8 cellular contexts compared by ENCODE assay signal in the genomic region with DNA sequence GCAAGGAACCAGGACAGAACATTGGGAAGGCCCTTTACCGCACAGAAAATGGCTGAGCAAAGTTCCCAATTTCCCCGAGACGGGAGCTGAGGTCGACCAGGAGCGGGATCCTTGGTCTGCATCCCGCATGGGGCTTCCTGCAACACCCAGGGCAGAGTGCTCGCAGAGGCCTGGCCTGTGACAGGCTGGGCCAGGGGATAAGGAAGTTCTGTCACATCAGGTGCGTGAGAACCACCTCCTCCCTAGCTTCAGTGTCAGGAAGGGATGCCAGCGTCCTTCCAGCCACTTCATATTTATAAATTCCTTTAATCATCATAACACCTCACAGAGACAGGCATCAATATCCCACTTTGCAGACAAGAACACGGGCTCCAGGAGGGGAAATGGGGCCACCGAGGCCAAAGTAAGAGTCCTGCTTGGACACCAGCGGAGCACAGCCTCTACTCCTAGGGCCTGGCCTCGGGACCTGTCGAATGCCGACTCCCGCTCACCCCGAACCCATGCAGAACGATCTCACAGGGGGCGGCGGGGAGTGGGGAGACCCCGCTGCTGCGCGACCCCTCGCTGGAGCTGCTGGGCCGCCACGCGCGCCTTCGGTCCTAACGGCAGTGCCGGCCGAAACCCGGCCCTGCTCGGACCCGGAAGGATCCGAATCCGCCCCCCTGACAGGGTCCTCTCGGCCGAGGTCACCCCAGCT. TPM values are rescaled to one million over a fixed set of nuclear protein-coding genes. Genes with fewer than 3 reads are reported as not detected.
DNase-seq lines count a peak whose midpoint lies in the region; ATAC-seq and TF ChIP-seq lines count a peak whose summit lies in the region.

No MANE protein-coding gene starts in this region.

- CTCF ChIA-PET in SK-N-SH (lab: Yijun Ruan, JAX): interaction anchor here (0.7 to 1.0 kb wide), 3 partner anchors 146 to 242 kb away, joined by 3 to 4 read pairs (median 4); no protein-coding TSS in a partner anchor

- H3K9me2 ChIP-seq in SK-N-SH: no peaks in the 10 kb centered on the region

- POLR2A ChIA-PET in SK-N-SH (lab: Yijun Ruan, JAX): interaction anchor here (0.8 to 1.0 kb wide), 5 partner anchors 9 to 242 kb away, joined by 3 to 4 read pairs (median 3); partner anchors contain the start of genes PSMD13 and SIRT3

- peaks cover 46 to 49% of the 10 kb centered on the region in 2 donors for H3K36me3 Mint-ChIP-seq in activated naive CD4-positive, alpha-beta T cell treated with anti-CD3 and anti-CD28 coated beads, Interleukin-2, amount 50 U/mL, for 72 hours

- H3K79me2 ChIP-seq in SK-N-SH (ENCODE audit: insufficient read depth): peaks cover 75% of the 10 kb centered on the region

- H3K27me3 ChIP-seq in SK-N-SH (ENCODE audit: insufficient read depth) (no peaks in the 10 kb centered on the region), HUES48 (ENCODE audit: control insufficient read depth, insufficient read depth, low read length) (no peaks in the 10 kb centered on the region), skeletal muscle tissue (ENCODE audit: control insufficient read depth in 3 of 3, insufficient read depth in 3 of 3, low read length in 3 of 3) (no peaks in the 10 kb centered on the region)

- H3K27ac Mint-ChIP-seq in activated naive CD4-positive, alpha-beta T cell treated with anti-CD3 and anti-CD28 coated beads, Interleukin-2, amount 50 U/mL, for 72 hours: peak overlapping the region; percentile 99 to 100

- TF ChIP-seq RAD21 in SK-N-SH (IDR thresholded peaks at IDR 0.05; ENCODE audit: low read length): no peak

- peak overlapping the region; percentile 92 for H3K4me2 ChIP-seq in SK-N-SH

- H3K9ac ChIP-seq in SK-N-SH: peak overlapping the region; percentile 99
- H3K9ac ChIP-seq in HUES48 (ENCODE audit: low read depth, low read length): peak overlapping the region; percentile 81
- H3K9ac ChIP-seq in skeletal muscle tissue (ENCODE audit: low read depth in 1 of 3, low read length in 3 of 3): peak overlapping the region; percentile 91 to 99 (median 98)

- H4K20me1 ChIP-seq in SK-N-SH (ENCODE audit: insufficient read depth): peaks cover 45% of the 10 kb centered on the region

- H3K9me3 ChIP-seq in SK-N-SH (no peaks in the 10 kb centered on the region), HUES48 (ENCODE audit: control insufficient read depth, insufficient read depth, low read length) (no peaks in the 10 kb centered on the region), skeletal muscle tissue (ENCODE audit: control insufficient read depth in 3 of 3, low read length in 3 of 3) (no peaks in the 10 kb centered on the region)

- WGBS in SK-N-SH (ENCODE audit: low lambda C conversion rate): 3% methylated on average over 24 of the region's 39 CpGs

- H3K36me3 ChIP-seq in SK-N-SH (replicated peaks in 1 of 2; ENCODE audit: control insufficient read depth in 1 of 2, insufficient read depth in 2 of 2, low read length in 1 of 2) (peaks cover 42 to 53% of the 10 kb centered on the region in 2 experiments), HUES48 (ENCODE audit: control insufficient read depth, insufficient read depth, low read length) (peaks cover 41% of the 10 kb centered on the region), skeletal muscle tissue (ENCODE audit: control insufficient read depth in 3 of 3, insufficient read depth in 3 of 3, low read length in 3 of 3) (peaks cover 53 to 63% (median 53%) of the 10 kb centered on the region in 3 donors)

- H3K9me3 Mint-ChIP-seq in activated naive CD4-positive, alpha-beta T cell treated with anti-CD3 and anti-CD28 coated beads, Interleukin-2, amount 50 U/mL, for 72 hours: no peaks in the 10 kb centered on the region

- H3K4me3 ChIP-seq in SK-N-SH (ENCODE audit: low read depth in 2 of 2, low read length in 1 of 2) (peak overlapping the region; percentile 78 to 97), HUES48 (ENCODE audit: low read depth, low read length) (peak overlapping the region; percentile 84), skeletal muscle tissue (ENCODE audit: low read length in 3 of 3) (peak overlapping the region; percentile 92 to 98 (median 94))

- no peak for ATAC-seq in SK-N-SH treated with all-trans-retinoic acid at 6 μM for 48 hours
- ATAC-seq in activated naive CD4-positive, alpha-beta T cell treated with anti-CD3 and anti-CD28 coated beads, Interleukin-2, amount 50 U/mL, for 72 hours: no peak

- TF ChIP-seq CTCF in SK-N-SH (IDR thresholded peaks at IDR 0.05): no peak

- H3K4me1 ChIP-seq in SK-N-SH (ENCODE audit: control insufficient read depth in 1 of 2, insufficient read depth in 2 of 2, low read depth in 1 of 2, low read length in 1 of 2) (peaks cover 15 to 32% of the 10 kb centered on the region in 2 experiments; a peak in 3 of 4 replicates), HUES48 (ENCODE audit: control insufficient read depth, insufficient read depth, low read length) (peaks cover 7% of the 10 kb centered on the region; the same call in 1 of the 2 replicates), skeletal muscle tissue (ENCODE audit: control insufficient read depth in 3 of 3, insufficient read depth in 3 of 3, low read length in 3 of 3) (peaks cover 55 to 69% (median 58%) of the 10 kb centered on the region in 3 donors)

- no peak for TF ChIP-seq EP300 in SK-N-SH (IDR thresholded peaks at IDR 0.05; ENCODE audit: borderline replicate concordance in 1 of 2, low read depth in 1 of 2, low read length in 1 of 2)

- peak overlapping the region; percentile 80 to 99 for H3K27ac ChIP-seq in SK-N-SH (ENCODE audit: low read depth in 2 of 2, low read length in 1 of 2)
- peak overlapping the region; percentile 48 for H3K27ac ChIP-seq in HUES48 (ENCODE audit: low read depth, low read length)
- H3K27ac ChIP-seq in skeletal muscle tissue (ENCODE audit: low read depth, low read length): peak overlapping the region; percentile 98

- DNase-seq in SK-N-SH: peak; percentile 56
- DNase-seq in activated naive CD4-positive, alpha-beta T cell treated with anti-CD3 and anti-CD28 coated beads, Interleukin-2, amount 50 U/mL, for 72 hours (ENCODE audit: low spot score in 2 of 2): peak in 1 of 2 donors; percentile 24
- peak; percentile 73 for DNase-seq in hepatic stellate cell (ENCODE audit: low spot score)
- DNase-seq in NCI-H2029 (lab: John Stamatoyannopoulos, UW): no peak
- no peak for DNase-seq in NCI-H524 (lab: John Stamatoyannopoulos, UW)

- no peak overlapping the region for H2AFZ ChIP-seq in SK-N-SH (ENCODE audit: low read depth)

- peaks cover 9% of the 10 kb centered on the region for H3F3A ChIP-seq in SK-N-SH (replicated peaks; ENCODE audit: insufficient read depth)

TF ChIP-seq in SK-N-SH, 30 proteins besides CTCF, POLR2A, EP300 and RAD21 (continues in another document):
- TF ChIP-seq TCF12 (IDR thresholded peaks at IDR 0.05) (no peak), CHD2 (IDR thresholded peaks at IDR 0.05; ENCODE audit: low read length, partially characterized antibody) (no peak), SIN3A (IDR thresholded peaks at IDR 0.05; ENCODE audit: borderline replicate concordance, low read depth, low read length) (no peak), NFIC (IDR thresholded peaks at IDR 0.05; ENCODE audit: borderline replicate concordance) (no peak), SMC3 (IDR thresholded peaks at IDR 0.05; ENCODE audit: low read depth, low read length) (no peak)

RNA-seq across cellular contexts. Expression of gene BET1L, which starts 0.5 kb away (rescaled TPM):
- polyA plus RNA-seq in SK-N-SH (2012; rRNA removed): 56.9 and 67.5 TPM in 2 replicates
- 31.9 and 43.1 TPM in 2 replicates for polyA plus RNA-seq in SK-N-SH (2012; cell fraction: cytosol; rRNA removed)
- 74.7 and 96.6 TPM in 2 replicates for polyA plus RNA-seq in SK-N-SH (2012; cell fraction: nucleus; rRNA removed)
- total RNA-seq in activated naive CD4-positive, alpha-beta T cell treated with anti-CD3 and anti-CD28 coated beads, Interleukin-2, amount 50 U/mL, for 72 hours: 10 to 100 TPM; 53.3 to 81.6 TPM
- 8.9 TPM for total RNA-seq in skeletal muscle tissue

RNA-seq across cellular contexts. Expression of gene RIC8A, which starts 0.8 kb away (rescaled TPM):
- polyA plus RNA-seq in SK-N-SH (2012; rRNA removed): 115 and 127 TPM in 2 replicates
- 57.2 and 79.5 TPM in 2 replicates for polyA plus RNA-seq in SK-N-SH (2012; cell fraction: cytosol; rRNA removed)
- polyA plus RNA-seq in SK-N-SH (2012; cell fraction: nucleus; rRNA removed): 276 and 279 TPM in 2 replicates
- total RNA-seq in activated naive CD4-positive, alpha-beta T cell treated with anti-CD3 and anti-CD28 coated beads, Interleukin-2, amount 50 U/mL, for 72 hours: 100 to 1,000 TPM; 110 to 179 TPM
- total RNA-seq in skeletal muscle tissue: 87.7 TPM

RNA-seq across cellular contexts. Expression of gene SCGB1C1, which starts 13.8 kb away (rescaled TPM):
- not detected in 2 replicates for polyA plus RNA-seq in SK-N-SH (2012; rRNA removed)
- not detected in 2 replicates for polyA plus RNA-seq in SK-N-SH (2012; cell fraction: cytosol; rRNA removed)
- polyA plus RNA-seq in SK-N-SH (2012; cell fraction: nucleus; rRNA removed): not detected in 2 replicates
- total RNA-seq in activated naive CD4-positive, alpha-beta T cell treated with anti-CD3 and anti-CD28 coated beads, Interleukin-2, amount 50 U/mL, for 72 hours: under 1 TPM in 1 of 2 donors, not detected in 1; 0.64 TPM
- total RNA-seq in skeletal muscle tissue: not detected

RNA-seq across cellular contexts. Expression of gene SIRT3, which starts 29.5 kb away (rescaled TPM):
- 34.4 and 40.1 TPM in 2 replicates for polyA plus RNA-seq in SK-N-SH (2012; rRNA removed)
- 16.1 and 20.4 TPM in 2 replicates for polyA plus RNA-seq in SK-N-SH (2012; cell fraction: cytosol; rRNA removed)
- 94.1 and 124 TPM in 2 replicates for polyA plus RNA-seq in SK-N-SH (2012; cell fraction: nucleus; rRNA removed)
- 10 to 100 TPM; 11.7 to 38.7 TPM for total RNA-seq in activated naive CD4-positive, alpha-beta T cell treated with anti-CD3 and anti-CD28 coated beads, Interleukin-2, amount 50 U/mL, for 72 hours
- total RNA-seq in skeletal muscle tissue: 14.6 TPM

RNA-seq across cellular contexts. Expression of gene PSMD13, which starts 30.1 kb away (rescaled TPM):
- polyA plus RNA-seq in SK-N-SH (2012; rRNA removed): 196 and 227 TPM in 2 replicates
- polyA plus RNA-seq in SK-N-SH (2012; cell fraction: cytosol; rRNA removed): 193 and 211 TPM in 2 replicates
- polyA plus RNA-seq in SK-N-SH (2012; cell fraction: nucleus; rRNA removed): 229 and 300 TPM in 2 replicates
- 100 to 1,000 TPM; 196 to 273 TPM for total RNA-seq in activated naive CD4-positive, alpha-beta T cell treated with anti-CD3 and anti-CD28 coated beads, Interleukin-2, amount 50 U/mL, for 72 hours
- total RNA-seq in skeletal muscle tissue: 104 TPM

Comparison
In these comparisons a context has a peak if more than half of its experiments do, and no peak if none do; other contexts are left out.
1. DNase-seq: peak in SK-N-SH (single experiment) and hepatic stellate cell (single experiment); none in NCI-H2029 (single experiment) and NCI-H524 (0 of 2).
2. H3K27ac ChIP-seq: peak in every context shown above with its lines; median percentile 98 in skeletal muscle tissue; 90 in SK-N-SH; 48 in HUES48.
3. Peak in every context shown above with its lines, with median percentiles within 50 percentile points of each other: H3K4me3 ChIP-seq and H3K9ac ChIP-seq.